In genomic region chr3:119401069-119401468, GRCh38 we compare ENCODE assay signal across 13 cellular contexts.
DNase-seq lines count a peak whose midpoint lies in the region; ATAC-seq, FAIRE-seq and TF ChIP-seq lines count a peak whose summit lies in the region.
"Had no signal": no experiment of that assay in that cellular context is flagged by ENCODE, and none has a peak within 500 bp of the region (broad histone marks: within the 10 kb centered on the region; RNA-seq: fewer than 3 reads in every experiment).

No MANE protein-coding gene starts in this region.

- H3K4me3 Mint-ChIP-seq in immature natural killer cell, result no peak overlapping the region

- ATAC-seq in GM19351 (IDR thresholded peaks at IDR 0.05; ENCODE audit: unreplicated experiment) (peak; percentile 56), HG02610 (IDR thresholded peaks at IDR 0.05; ENCODE audit: unreplicated experiment) (peak; percentile 45), HG03442 (IDR thresholded peaks at IDR 0.05; ENCODE audit: unreplicated experiment) (peak; percentile 37), right cardiac atrium (no peak)
- ATAC-seq: heart right ventricle had no signal

- H3K9me3 Mint-ChIP-seq in immature natural killer cell, result no peaks in the 10 kb centered on the region

- H3K36me3 Mint-ChIP-seq in immature natural killer cell, result peaks cover 6 to 35% (median 16%) of the 10 kb centered on the region in 3 donors

- H3K27ac Mint-ChIP-seq in immature natural killer cell, result no peak overlapping the region

- peaks cover 0 to 3% of the 10 kb centered on the region in 2 donors for H3K4me1 Mint-ChIP-seq in immature natural killer cell

- H3K4me1 ChIP-seq in right cardiac atrium (ENCODE audit: control insufficient read depth, insufficient read depth, low read length) (no peaks in the 10 kb centered on the region), kidney (ENCODE audit: control insufficient read depth in 1 of 2, insufficient read depth in 1 of 2, low read depth in 1 of 2, low read length in 2 of 2) (no peaks in the 10 kb centered on the region)

- peaks cover 0 to 2% (median 0%) of the 10 kb centered on the region in 3 donors for H3K27me3 Mint-ChIP-seq in immature natural killer cell (ENCODE audit: low read depth in 3 of 3)

- DNase-seq in GM12864 (ENCODE audit: low read depth), result peak; percentile 13
- DNase-seq in immature natural killer cell, result no peak
- DNase-seq in right cardiac atrium, result no peak
- DNase-seq in kidney, result no peak
- DNase-seq in Kasumi-1 (lab: John Stamatoyannopoulos, UW), result no peak
- DNase-seq: activated CD4-positive, alpha-beta T cell treated with anti-CD3 and anti-CD28 coated beads for 4 hours; activated effector memory CD4-positive, alpha-beta T cell treated with Interleukin-2 at 50 U/mL for 16 hours; DMS79 treated with DMSO at 0.1 percent for 48 hours; heart right ventricle; Karpas-422 had no signal

- H3K9ac ChIP-seq in kidney (ENCODE audit: low read length in 2 of 2), result no peak overlapping the region

- no peak for FAIRE-seq in kidney (lab: Jason Lieb, UNC)

- H3K9me3 ChIP-seq in right cardiac atrium (ENCODE audit: control insufficient read depth, low read length), result no peaks in the 10 kb centered on the region
- H3K9me3 ChIP-seq in kidney (ENCODE audit: control insufficient read depth in 1 of 2, low read length in 2 of 2), result no peaks in the 10 kb centered on the region
- H3K9me3 ChIP-seq: heart right ventricle had no signal

- H3K27ac ChIP-seq in right cardiac atrium (ENCODE audit: low read length) (no peak overlapping the region), kidney (ENCODE audit: low read depth in 2 of 2, low read length in 2 of 2) (no peak overlapping the region)
- H3K27ac ChIP-seq: heart right ventricle had no signal

- H3K36me3 ChIP-seq in kidney (ENCODE audit: control insufficient read depth in 1 of 2, insufficient read depth in 2 of 2, low read length in 2 of 2), result peaks cover 0 to 9% of the 10 kb centered on the region in 2 donors

- H3K27me3 ChIP-seq in right cardiac atrium (ENCODE audit: control insufficient read depth, insufficient read depth), result no peaks in the 10 kb centered on the region
- H3K27me3 ChIP-seq: heart right ventricle had no signal

- no peak for TF ChIP-seq CTCF in GM12864 (IDR thresholded peaks at IDR 0.05; ENCODE audit: low read depth, low read length, missing control alignments)
- TF ChIP-seq CTCF in kidney (IDR thresholded peaks at IDR 0.05; ENCODE audit: borderline replicate concordance, extremely low read depth, insufficient read depth), result no peak

- intact Hi-C loops in right cardiac atrium (cut with DNase I) (no loop called here), kidney (cut with DNase I) (no loop called here)

- WGBS in right cardiac atrium, result 90% methylated on average over 5 of the region's 5 CpGs

- H3K4me3 ChIP-seq in GM12864 (ENCODE audit: low read depth, low read length) (no peak overlapping the region), right cardiac atrium (ENCODE audit: low read length) (no peak overlapping the region), kidney (ENCODE audit: low read length in 2 of 2) (no peak overlapping the region)
- H3K4me3 ChIP-seq: heart right ventricle had no signal

Comparison
In these comparisons a context has a peak if more than half of its experiments do, and no peak if none do; other contexts are left out.
1. ATAC-seq: peak in GM19351 (single experiment), HG02610 (single experiment) and HG03442 (single experiment); none in right cardiac atrium (0 of 2).